ENCODE assay signal across 1 cellular context in genomic region chr6:167396659-167397490, GRCh38.
TF ChIP-seq lines count a peak whose summit lies in the region.

No MANE protein-coding gene starts in this region.

TF ChIP-seq in HepG2, 621 proteins besides CTCF, POLR2A, EP300 and RAD21 (continued from another document and continues in another):
- no peak; the same call in 1 of the 2 replicates for TF ChIP-seq HINFP (CRISPR knock-in tag; IDR thresholded peaks at IDR 0.05; ENCODE audit: low read depth)
- TF ChIP-seq, protein P1, sequence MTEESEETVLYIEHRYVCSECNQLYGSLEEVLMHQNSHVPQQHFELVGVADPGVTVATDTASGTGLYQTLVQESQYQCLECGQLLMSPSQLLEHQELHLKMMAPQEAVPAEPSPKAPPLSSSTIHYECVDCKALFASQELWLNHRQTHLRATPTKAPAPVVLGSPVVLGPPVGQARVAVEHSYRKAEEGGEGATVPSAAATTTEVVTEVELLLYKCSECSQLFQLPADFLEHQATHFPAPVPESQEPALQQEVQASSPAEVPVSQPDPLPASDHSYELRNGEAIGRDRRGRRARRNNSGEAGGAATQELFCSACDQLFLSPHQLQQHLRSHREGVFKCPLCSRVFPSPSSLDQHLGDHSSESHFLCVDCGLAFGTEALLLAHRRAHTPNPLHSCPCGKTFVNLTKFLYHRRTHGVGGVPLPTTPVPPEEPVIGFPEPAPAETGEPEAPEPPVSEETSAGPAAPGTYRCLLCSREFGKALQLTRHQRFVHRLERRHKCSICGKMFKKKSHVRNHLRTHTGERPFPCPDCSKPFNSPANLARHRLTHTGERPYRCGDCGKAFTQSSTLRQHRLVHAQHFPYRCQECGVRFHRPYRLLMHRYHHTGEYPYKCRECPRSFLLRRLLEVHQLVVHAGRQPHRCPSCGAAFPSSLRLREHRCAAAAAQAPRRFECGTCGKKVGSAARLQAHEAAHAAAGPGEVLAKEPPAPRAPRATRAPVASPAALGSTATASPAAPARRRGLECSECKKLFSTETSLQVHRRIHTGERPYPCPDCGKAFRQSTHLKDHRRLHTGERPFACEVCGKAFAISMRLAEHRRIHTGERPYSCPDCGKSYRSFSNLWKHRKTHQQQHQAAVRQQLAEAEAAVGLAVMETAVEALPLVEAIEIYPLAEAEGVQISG (CRISPR knock-in tag; IDR thresholded peaks at IDR 0.05) = peak; percentile 45
- TF ChIP-seq GFI1 (CRISPR knock-in tag; IDR thresholded peaks at IDR 0.05; ENCODE audit: borderline replicate concordance) = peak; percentile 89
- no peak for TF ChIP-seq MXI1 (IDR thresholded peaks at IDR 0.05; ENCODE audit: borderline replicate concordance, low read depth, low read length)
- TF ChIP-seq MIER3 (CRISPR knock-in tag; IDR thresholded peaks at IDR 0.05; ENCODE audit: borderline replicate concordance) = peak; percentile 64; the same call in 1 of the 2 replicates
- peak; percentile 51; the same call in 1 of the 2 replicates for TF ChIP-seq ETV5 (CRISPR knock-in tag; IDR thresholded peaks at IDR 0.05; ENCODE audit: borderline replicate concordance)
- TF ChIP-seq ZNF136 (CRISPR knock-in tag; IDR thresholded peaks at IDR 0.05; ENCODE audit: low read depth) = no peak
- no peak for TF ChIP-seq ZNF451 (CRISPR knock-in tag; IDR thresholded peaks at IDR 0.05)
- TF ChIP-seq POLR2AphosphoS5 (IDR thresholded peaks at IDR 0.05; ENCODE audit: low read depth, low read length) = no peak
- no peak for TF ChIP-seq SP2 (CRISPR knock-in tag; IDR thresholded peaks at IDR 0.05)
- no peak for TF ChIP-seq SRSF1 (optimal IDR thresholded peaks at IDR 0.05; ENCODE audit: low read depth, low read length)
- no peak for TF ChIP-seq MAF1 (CRISPR knock-in tag; IDR thresholded peaks at IDR 0.05; ENCODE audit: borderline replicate concordance)
- TF ChIP-seq, protein P2, sequence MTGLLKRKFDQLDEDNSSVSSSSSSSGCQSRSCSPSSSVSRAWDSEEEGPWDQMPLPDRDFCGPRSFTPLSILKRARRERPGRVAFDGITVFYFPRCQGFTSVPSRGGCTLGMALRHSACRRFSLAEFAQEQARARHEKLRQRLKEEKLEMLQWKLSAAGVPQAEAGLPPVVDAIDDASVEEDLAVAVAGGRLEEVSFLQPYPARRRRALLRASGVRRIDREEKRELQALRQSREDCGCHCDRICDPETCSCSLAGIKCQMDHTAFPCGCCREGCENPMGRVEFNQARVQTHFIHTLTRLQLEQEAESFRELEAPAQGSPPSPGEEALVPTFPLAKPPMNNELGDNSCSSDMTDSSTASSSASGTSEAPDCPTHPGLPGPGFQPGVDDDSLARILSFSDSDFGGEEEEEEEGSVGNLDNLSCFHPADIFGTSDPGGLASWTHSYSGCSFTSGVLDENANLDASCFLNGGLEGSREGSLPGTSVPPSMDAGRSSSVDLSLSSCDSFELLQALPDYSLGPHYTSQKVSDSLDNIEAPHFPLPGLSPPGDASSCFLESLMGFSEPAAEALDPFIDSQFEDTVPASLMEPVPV (CRISPR knock-in tag; IDR thresholded peaks at IDR 0.05) = no peak
- TF ChIP-seq, protein P3, sequence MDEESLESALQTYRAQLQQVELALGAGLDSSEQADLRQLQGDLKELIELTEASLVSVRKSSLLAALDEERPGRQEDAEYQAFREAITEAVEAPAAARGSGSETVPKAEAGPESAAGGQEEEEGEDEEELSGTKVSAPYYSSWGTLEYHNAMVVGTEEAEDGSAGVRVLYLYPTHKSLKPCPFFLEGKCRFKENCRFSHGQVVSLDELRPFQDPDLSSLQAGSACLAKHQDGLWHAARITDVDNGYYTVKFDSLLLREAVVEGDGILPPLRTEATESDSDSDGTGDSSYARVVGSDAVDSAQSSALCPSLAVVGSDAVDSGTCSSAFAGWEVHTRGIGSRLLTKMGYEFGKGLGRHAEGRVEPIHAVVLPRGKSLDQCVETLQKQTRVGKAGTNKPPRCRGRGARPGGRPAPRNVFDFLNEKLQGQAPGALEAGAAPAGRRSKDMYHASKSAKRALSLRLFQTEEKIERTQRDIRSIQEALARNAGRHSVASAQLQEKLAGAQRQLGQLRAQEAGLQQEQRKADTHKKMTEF (CRISPR knock-in tag; IDR thresholded peaks at IDR 0.05) = peak; percentile 79; the same call in 1 of the 2 replicates
- TF ChIP-seq FOXK2 (IDR thresholded peaks at IDR 0.05) = no peak
- TF ChIP-seq ZFP36L2 (CRISPR knock-in tag; IDR thresholded peaks at IDR 0.05) = no peak
- TF ChIP-seq ZNF777 (CRISPR knock-in tag; IDR thresholded peaks at IDR 0.05) = no peak
- no peak for TF ChIP-seq ZZZ3 (CRISPR knock-in tag; IDR thresholded peaks at IDR 0.05; ENCODE audit: borderline replicate concordance)
- TF ChIP-seq ZNF331 (CRISPR knock-in tag; IDR thresholded peaks at IDR 0.05) = no peak
- TF ChIP-seq NRL (CRISPR knock-in tag; IDR thresholded peaks at IDR 0.05; ENCODE audit: borderline replicate concordance) = peak; percentile 71
- no peak; the same call in 1 of the 2 replicates for TF ChIP-seq ZFP90 (CRISPR knock-in tag; IDR thresholded peaks at IDR 0.05; ENCODE audit: borderline replicate concordance)
- peak; percentile 89; the same call in 1 of the 2 replicates for TF ChIP-seq STAT6 (CRISPR knock-in tag; IDR thresholded peaks at IDR 0.05; ENCODE audit: borderline replicate concordance)
- 0 out of 2 replicates have a peak, but pooled peaks have one; percentile 36 for TF ChIP-seq RELA (CRISPR knock-in tag; IDR thresholded peaks at IDR 0.05)
- no peak for TF ChIP-seq ZNF160 (CRISPR knock-in tag; IDR thresholded peaks at IDR 0.05)
- no peak for TF ChIP-seq DMAP1 (CRISPR knock-in tag; IDR thresholded peaks at IDR 0.05)
- no peak for TF ChIP-seq PHF20 (CRISPR knock-in tag; IDR thresholded peaks at IDR 0.05)
- TF ChIP-seq PHF8 (CRISPR knock-in tag; IDR thresholded peaks at IDR 0.05) = no peak
- no peak for TF ChIP-seq ARNT (IDR thresholded peaks at IDR 0.05)
- 0 out of 2 replicates have a peak, but pooled peaks have one; percentile 52 for TF ChIP-seq ZNF891 (CRISPR knock-in tag; IDR thresholded peaks at IDR 0.05)
- TF ChIP-seq ZNF781 (CRISPR knock-in tag; IDR thresholded peaks at IDR 0.05; ENCODE audit: borderline replicate concordance, not compliant biosample characterization) = no peak
- TF ChIP-seq TMF1 (CRISPR knock-in tag; IDR thresholded peaks at IDR 0.05; ENCODE audit: low read depth) = no peak
- TF ChIP-seq GPBP1L1 (CRISPR knock-in tag; IDR thresholded peaks at IDR 0.05) = no peak
- TF ChIP-seq ZNF382 (CRISPR knock-in tag; IDR thresholded peaks at IDR 0.05; ENCODE audit: borderline replicate concordance) = no peak
- TF ChIP-seq PHF21A (CRISPR knock-in tag; IDR thresholded peaks at IDR 0.05) = peak; percentile 91
- TF ChIP-seq FOXP1 (IDR thresholded peaks at IDR 0.05) = no peak
- TF ChIP-seq FOXP1 (CRISPR knock-in tag; IDR thresholded peaks at IDR 0.05) = peak; percentile 42; the same call in 1 of the 2 replicates
- peak; percentile 99 for TF ChIP-seq ZBTB38 (CRISPR knock-in tag; IDR thresholded peaks at IDR 0.05)
- TF ChIP-seq PPARG (CRISPR knock-in tag; conservative IDR thresholded peaks at IDR 0.05) = peak; percentile 63; the same call in 1 of the 2 replicates
- TF ChIP-seq FIP1L1 (IDR thresholded peaks at IDR 0.05; ENCODE audit: borderline replicate concordance, insufficient read depth, low read depth, low read length) = no peak
- peak; percentile 35; the same call in 1 of the 2 replicates for TF ChIP-seq GATAD1 (CRISPR knock-in tag; IDR thresholded peaks at IDR 0.05)
- TF ChIP-seq ZNF234 (CRISPR knock-in tag; conservative IDR thresholded peaks at IDR 0.05) = no peak
- TF ChIP-seq ZSCAN30 (CRISPR knock-in tag; IDR thresholded peaks at IDR 0.05) = no peak
- TF ChIP-seq AGO1 (IDR thresholded peaks at IDR 0.05; ENCODE audit: low read depth, low read length, poor library complexity, severe bottlenecking) = no peak
- no peak for TF ChIP-seq ZFYVE20 (CRISPR knock-in tag; IDR thresholded peaks at IDR 0.05; ENCODE audit: borderline replicate concordance, low read depth)
- TF ChIP-seq, protein P4, sequence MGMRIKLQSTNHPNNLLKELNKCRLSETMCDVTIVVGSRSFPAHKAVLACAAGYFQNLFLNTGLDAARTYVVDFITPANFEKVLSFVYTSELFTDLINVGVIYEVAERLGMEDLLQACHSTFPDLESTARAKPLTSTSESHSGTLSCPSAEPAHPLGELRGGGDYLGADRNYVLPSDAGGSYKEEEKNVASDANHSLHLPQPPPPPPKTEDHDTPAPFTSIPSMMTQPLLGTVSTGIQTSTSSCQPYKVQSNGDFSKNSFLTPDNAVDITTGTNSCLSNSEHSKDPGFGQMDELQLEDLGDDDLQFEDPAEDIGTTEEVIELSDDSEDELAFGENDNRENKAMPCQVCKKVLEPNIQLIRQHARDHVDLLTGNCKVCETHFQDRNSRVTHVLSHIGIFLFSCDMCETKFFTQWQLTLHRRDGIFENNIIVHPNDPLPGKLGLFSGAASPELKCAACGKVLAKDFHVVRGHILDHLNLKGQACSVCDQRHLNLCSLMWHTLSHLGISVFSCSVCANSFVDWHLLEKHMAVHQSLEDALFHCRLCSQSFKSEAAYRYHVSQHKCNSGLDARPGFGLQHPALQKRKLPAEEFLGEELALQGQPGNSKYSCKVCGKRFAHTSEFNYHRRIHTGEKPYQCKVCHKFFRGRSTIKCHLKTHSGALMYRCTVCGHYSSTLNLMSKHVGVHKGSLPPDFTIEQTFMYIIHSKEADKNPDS (CRISPR knock-in tag; IDR thresholded peaks at IDR 0.05) = no peak
- TF ChIP-seq KLF13 (CRISPR knock-in tag; IDR thresholded peaks at IDR 0.05) = no peak
- TF ChIP-seq, protein P5, sequence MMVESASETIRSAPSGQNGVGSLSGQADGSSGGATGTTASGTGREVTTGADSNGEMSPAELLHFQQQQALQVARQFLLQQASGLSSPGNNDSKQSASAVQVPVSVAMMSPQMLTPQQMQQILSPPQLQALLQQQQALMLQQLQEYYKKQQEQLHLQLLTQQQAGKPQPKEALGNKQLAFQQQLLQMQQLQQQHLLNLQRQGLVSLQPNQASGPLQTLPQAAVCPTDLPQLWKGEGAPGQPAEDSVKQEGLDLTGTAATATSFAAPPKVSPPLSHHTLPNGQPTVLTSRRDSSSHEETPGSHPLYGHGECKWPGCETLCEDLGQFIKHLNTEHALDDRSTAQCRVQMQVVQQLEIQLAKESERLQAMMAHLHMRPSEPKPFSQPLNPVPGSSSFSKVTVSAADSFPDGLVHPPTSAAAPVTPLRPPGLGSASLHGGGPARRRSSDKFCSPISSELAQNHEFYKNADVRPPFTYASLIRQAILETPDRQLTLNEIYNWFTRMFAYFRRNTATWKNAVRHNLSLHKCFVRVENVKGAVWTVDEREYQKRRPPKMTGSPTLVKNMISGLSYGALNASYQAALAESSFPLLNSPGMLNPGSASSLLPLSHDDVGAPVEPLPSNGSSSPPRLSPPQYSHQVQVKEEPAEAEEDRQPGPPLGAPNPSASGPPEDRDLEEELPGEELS (CRISPR knock-in tag; IDR thresholded peaks at IDR 0.05) = peak; percentile 61; the same call in 1 of the 2 replicates
- TF ChIP-seq BRD4 (CRISPR knock-in tag; IDR thresholded peaks at IDR 0.05) = peak; percentile 92
- TF ChIP-seq NR2F2 (IDR thresholded peaks at IDR 0.05; ENCODE audit: borderline replicate concordance, low read depth) = 0 out of 2 replicates have a peak, but pooled peaks have one; percentile 22
- TF ChIP-seq ELF3 (CRISPR knock-in tag; IDR thresholded peaks at IDR 0.05) = peak; percentile 69; the same call in 1 of the 2 replicates
